ENCODE assay signal across 19 cellular contexts in genomic region chr10:127034224-127034623, GRCh38.
A peak's percentile ranks its signal among the peaks of the same experiment; 100 is the strongest.
DNase-seq lines count a peak whose midpoint lies in the region; ATAC-seq and TF ChIP-seq lines count a peak whose summit lies in the region.
"Had no signal": no experiment of that assay in that cellular context is flagged by ENCODE, and none has a peak within 500 bp of the region (broad histone marks: within the 10 kb centered on the region; RNA-seq: fewer than 3 reads in every experiment).

No MANE protein-coding gene starts in this region.

- H3K4me1 ChIP-seq in SK-N-SH (ENCODE audit: control insufficient read depth in 1 of 2, insufficient read depth in 2 of 2, low read depth in 1 of 2, low read length in 1 of 2), result peaks cover 0 to 14% of the 10 kb centered on the region in 2 experiments; a peak in 1 of 4 replicates

- no peak overlapping the region for H3K27ac ChIP-seq in SK-N-SH (ENCODE audit: low read depth in 2 of 2, low read length in 1 of 2)
- H3K27ac ChIP-seq: 22Rv1 had no signal

- H3K9me2 ChIP-seq in SK-N-SH, result no peaks in the 10 kb centered on the region

- no peaks in the 10 kb centered on the region for H3F3A ChIP-seq in SK-N-SH (replicated peaks; ENCODE audit: insufficient read depth)

- no peak overlapping the region for H3K9ac ChIP-seq in SK-N-SH

- 0 out of 2 replicates have a peak, but pooled peaks cover 2% of the 10 kb centered on the region for H3K79me2 ChIP-seq in SK-N-SH (ENCODE audit: insufficient read depth)

- H3K27me3 ChIP-seq in SK-N-SH (ENCODE audit: insufficient read depth), result no peaks in the 10 kb centered on the region

- no peak for DNase-seq in SK-N-SH
- DNase-seq in RPMI7951 (ENCODE audit: low read depth), result peak; percentile 1
- DNase-seq in endothelial cell (ENCODE audit: low spot score), result no peak
- DNase-seq in osteocyte (ENCODE audit: extremely low spot score, unreplicated experiment), result peak; percentile 25
- no peak for DNase-seq in germinal center (ENCODE audit: low spot score)
- no peak for DNase-seq in activated T-helper 2 cell treated with anti-CD3 and anti-CD28 coated beads, Interferon-gamma antibody, Interleukin-2, Interleukin-4, amounts not matched to agents 10 μg/mL and 5 μg/mL and 100 μg/mL, durations not matched to agents 14 hours and 24 hours and 36 hours (ENCODE audit: low spot score)
- no peak for DNase-seq in NCI-H146 (lab: John Stamatoyannopoulos, UW)
- DNase-seq: COR-L47, DMS 273 treated with DMSO at 0.1 percent for 48 hours, NCI-H1048, NCI-H1436 treated with DMSO at 0.1 percent for 48 hours, NCI-H2081, NCI-H2171 treated with DMSO at 0.1 percent for 48 hours had no signal

- TF ChIP-seq CTCF in SK-N-SH (IDR thresholded peaks at IDR 0.05) (no peak), endothelial cell (IDR thresholded peaks at IDR 0.05; ENCODE audit: unreplicated experiment) (no peak), osteocyte (IDR thresholded peaks at IDR 0.05) (no peak)

- H3K27me3 Mint-ChIP-seq in endothelial cell (ENCODE audit: unreplicated experiment) (peaks cover 1% of the 10 kb centered on the region), osteocyte (ENCODE audit: unreplicated experiment) (no peaks in the 10 kb centered on the region)
- H3K27me3 Mint-ChIP-seq in activated T-helper 2 cell treated with anti-CD3 and anti-CD28 coated beads, Interferon-gamma antibody, Interleukin-2, Interleukin-4, amounts not matched to agents 10 μg/mL and 5 μg/mL and 100 μg/mL, durations not matched to agents 14 hours and 24 hours and 36 hours (ENCODE audit: low read depth), result no peaks in the 10 kb centered on the region
- H3K27me3 Mint-ChIP-seq: B cell had no signal

- H3K4me2 ChIP-seq in SK-N-SH, result no peak overlapping the region

- POLR2A ChIA-PET in SK-N-SH (lab: Yijun Ruan, JAX), result no interaction called here

- 80% methylated on average over 5 of the region's 5 CpGs for WGBS in SK-N-SH (ENCODE audit: low lambda C conversion rate)

- intact Hi-C loops in activated T-helper 2 cell treated with anti-CD3 and anti-CD28 coated beads, Interferon-gamma antibody, Interleukin-2, Interleukin-4, amounts not matched to agents 10 μg/mL and 5 μg/mL and 100 μg/mL, durations not matched to agents 14 hours and 24 hours and 36 hours (cut with micrococcal nuclease), result no loop called here

- no peak overlapping the region for H2AFZ ChIP-seq in SK-N-SH (ENCODE audit: low read depth)

- H3K4me3 ChIP-seq in SK-N-SH (ENCODE audit: low read depth in 2 of 2, low read length in 1 of 2), result no peak overlapping the region
- H3K4me3 ChIP-seq: GM12878 had no signal

- peak overlapping the region; percentile 43 for H3K4me3 Mint-ChIP-seq in endothelial cell (ENCODE audit: unreplicated experiment)
- H3K4me3 Mint-ChIP-seq in osteocyte (ENCODE audit: unreplicated experiment), result no peak overlapping the region
- no peak overlapping the region for H3K4me3 Mint-ChIP-seq in activated T-helper 2 cell treated with anti-CD3 and anti-CD28 coated beads, Interferon-gamma antibody, Interleukin-2, Interleukin-4, amounts not matched to agents 10 μg/mL and 5 μg/mL and 100 μg/mL, durations not matched to agents 14 hours and 24 hours and 36 hours (ENCODE audit: low read depth)
- H3K4me3 Mint-ChIP-seq: B cell had no signal

- H3K9me3 Mint-ChIP-seq in endothelial cell (ENCODE audit: unreplicated experiment) (no peaks in the 10 kb centered on the region), osteocyte (ENCODE audit: unreplicated experiment) (no peaks in the 10 kb centered on the region)
- no peaks in the 10 kb centered on the region for H3K9me3 Mint-ChIP-seq in activated T-helper 2 cell treated with anti-CD3 and anti-CD28 coated beads, Interferon-gamma antibody, Interleukin-2, Interleukin-4, amounts not matched to agents 10 μg/mL and 5 μg/mL and 100 μg/mL, durations not matched to agents 14 hours and 24 hours and 36 hours

- H3K36me3 ChIP-seq in SK-N-SH (replicated peaks in 1 of 2; ENCODE audit: control insufficient read depth in 1 of 2, insufficient read depth in 2 of 2, low read length in 1 of 2), result peaks cover 34 to 68% of the 10 kb centered on the region in 2 experiments

- H3K27ac Mint-ChIP-seq in endothelial cell (ENCODE audit: unreplicated experiment), result peak overlapping the region; percentile 16
- peak overlapping the region; percentile 45 for H3K27ac Mint-ChIP-seq in osteocyte (ENCODE audit: unreplicated experiment)
- no peak overlapping the region for H3K27ac Mint-ChIP-seq in activated T-helper 2 cell treated with anti-CD3 and anti-CD28 coated beads, Interferon-gamma antibody, Interleukin-2, Interleukin-4, amounts not matched to agents 10 μg/mL and 5 μg/mL and 100 μg/mL, durations not matched to agents 14 hours and 24 hours and 36 hours
- H3K27ac Mint-ChIP-seq: B cell had no signal

- CTCF ChIA-PET in SK-N-SH (lab: Yijun Ruan, JAX), result no interaction called here

- H3K36me3 Mint-ChIP-seq in endothelial cell (ENCODE audit: low read depth, unreplicated experiment) (peaks cover 33% of the 10 kb centered on the region), osteocyte (ENCODE audit: unreplicated experiment) (peaks cover 62% of the 10 kb centered on the region)
- H3K36me3 Mint-ChIP-seq in activated T-helper 2 cell treated with anti-CD3 and anti-CD28 coated beads, Interferon-gamma antibody, Interleukin-2, Interleukin-4, amounts not matched to agents 10 μg/mL and 5 μg/mL and 100 μg/mL, durations not matched to agents 14 hours and 24 hours and 36 hours (ENCODE audit: low read depth), result no peaks in the 10 kb centered on the region

- ATAC-seq in SK-N-SH treated with all-trans-retinoic acid at 6 μM for 48 hours, result no peak
- ATAC-seq: GM12878, Panc1, Right ventricle myocardium inferior had no signal

- no peaks in the 10 kb centered on the region for H3K4me1 Mint-ChIP-seq in endothelial cell (ENCODE audit: unreplicated experiment)
- H3K4me1 Mint-ChIP-seq in osteocyte (ENCODE audit: unreplicated experiment), result no peaks in the 10 kb centered on the region
- H3K4me1 Mint-ChIP-seq in activated T-helper 2 cell treated with anti-CD3 and anti-CD28 coated beads, Interferon-gamma antibody, Interleukin-2, Interleukin-4, amounts not matched to agents 10 μg/mL and 5 μg/mL and 100 μg/mL, durations not matched to agents 14 hours and 24 hours and 36 hours (ENCODE audit: low read depth), result no peaks in the 10 kb centered on the region
- H3K4me1 Mint-ChIP-seq: B cell had no signal

- no peaks in the 10 kb centered on the region for H4K20me1 ChIP-seq in SK-N-SH (ENCODE audit: insufficient read depth)

- H3K9me3 ChIP-seq in SK-N-SH, result no peaks in the 10 kb centered on the region

- TF ChIP-seq EP300 in SK-N-SH (IDR thresholded peaks at IDR 0.05; ENCODE audit: borderline replicate concordance in 1 of 2, low read depth in 1 of 2, low read length in 1 of 2), result no peak

- TF ChIP-seq RAD21 in SK-N-SH (IDR thresholded peaks at IDR 0.05; ENCODE audit: low read length), result no peak

TF ChIP-seq in SK-N-SH, 30 proteins besides CTCF, POLR2A, EP300 and RAD21:
- TF ChIP-seq GATA2 (CRISPR knock-in tag; IDR thresholded peaks at IDR 0.05) (peak; percentile 56), CHD2 (IDR thresholded peaks at IDR 0.05; ENCODE audit: low read length, partially characterized antibody) (no peak)

TF ChIP-seq in SK-N-SH treated with all-trans-retinoic acid at 6 μM for 48 hours, 23 proteins besides CTCF, POLR2A, EP300 and RAD21 (continues in another document):
- TF ChIP-seq PATZ1 (CRISPR knock-in tag; IDR thresholded peaks at IDR 0.05; ENCODE audit: borderline replicate concordance), result no peak
- no peak for TF ChIP-seq TCF4 (CRISPR knock-in tag; IDR thresholded peaks at IDR 0.05; ENCODE audit: borderline replicate concordance)
- TF ChIP-seq ZNF8 (CRISPR knock-in tag; IDR thresholded peaks at IDR 0.05), result no peak
- TF ChIP-seq BACH2 (CRISPR knock-in tag; IDR thresholded peaks at IDR 0.05; ENCODE audit: borderline replicate concordance), result no peak
- TF ChIP-seq SNAI2 (CRISPR knock-in tag; IDR thresholded peaks at IDR 0.05), result no peak
- TF ChIP-seq PPARA (CRISPR knock-in tag; IDR thresholded peaks at IDR 0.05; ENCODE audit: borderline replicate concordance), result no peak
- no peak for TF ChIP-seq ZFP30 (CRISPR knock-in tag; IDR thresholded peaks at IDR 0.05)
- no peak for TF ChIP-seq OSR1 (CRISPR knock-in tag; IDR thresholded peaks at IDR 0.05)
- TF ChIP-seq ARNTL (CRISPR knock-in tag; IDR thresholded peaks at IDR 0.05; ENCODE audit: borderline replicate concordance, low read depth), result no peak
- no peak for TF ChIP-seq ESRRG (CRISPR knock-in tag; IDR thresholded peaks at IDR 0.05)
- no peak for TF ChIP-seq CSRNP3 (CRISPR knock-in tag; IDR thresholded peaks at IDR 0.05)
- TF ChIP-seq ISL1 (CRISPR knock-in tag; IDR thresholded peaks at IDR 0.05), result no peak
- TF ChIP-seq ZC3H10 (CRISPR knock-in tag; IDR thresholded peaks at IDR 0.05), result no peak
- TF ChIP-seq GLIS3 (CRISPR knock-in tag; IDR thresholded peaks at IDR 0.05), result no peak
- no peak for TF ChIP-seq ZNF565 (CRISPR knock-in tag; conservative IDR thresholded peaks at IDR 0.05; ENCODE audit: low read depth)
- TF ChIP-seq TOX (CRISPR knock-in tag; IDR thresholded peaks at IDR 0.05; ENCODE audit: borderline replicate concordance), result no peak

Comparison
In these comparisons a context has a peak if more than half of its experiments do, and no peak if none do; other contexts are left out.
1. DNase-seq: peak in RPMI7951 (single experiment) and osteocyte (single experiment); none in SK-N-SH (single experiment), endothelial cell (single experiment), germinal center (single experiment), activated T-helper 2 cell treated with anti-CD3 and anti-CD28 coated beads, Interferon-gamma antibody, Interleukin-2, Interleukin-4, amounts not matched to agents 10 μg/mL and 5 μg/mL and 100 μg/mL, durations not matched to agents 14 hours and 24 hours and 36 hours (single experiment) and NCI-H146 (single experiment).